ENCODE assay signal across 18 cellular contexts in genomic region chr9:93891549-93892310, GRCh38.
DNase-seq lines count a peak whose midpoint lies in the region; ATAC-seq and TF ChIP-seq lines count a peak whose summit lies in the region.
"Had no signal": no experiment of that assay in that cellular context is flagged by ENCODE, and none has a peak within 500 bp of the region (broad histone marks: within the 10 kb centered on the region; RNA-seq: fewer than 3 reads in every experiment).

No MANE protein-coding gene starts in this region.

- H3K27me3 ChIP-seq in lung (ENCODE audit: control insufficient read depth, insufficient read depth) = no peaks in the 10 kb centered on the region
- H3K27me3 ChIP-seq in spleen (replicated peaks in 1 of 7) = peaks cover 0 to 10% (median 0%) of the 10 kb centered on the region in 7 donors

- no peak overlapping the region for H3K4me3 Mint-ChIP-seq in activated naive CD4-positive, alpha-beta T cell treated with anti-CD3 and anti-CD28 coated beads, Interleukin-2, amount 10 ng/mL, durations not matched to agents 7 days and 5 days
- no peak overlapping the region for H3K4me3 Mint-ChIP-seq in activated naive CD4-positive, alpha-beta T cell treated with anti-CD3 and anti-CD28 coated beads for 36 hours
- no peak overlapping the region for H3K4me3 Mint-ChIP-seq in chondrocyte (ENCODE audit: unreplicated experiment)
- H3K4me3 Mint-ChIP-seq: HFFc6 had no signal

- TF ChIP-seq POLR2A in spleen (IDR thresholded peaks at IDR 0.05) = no peak

- H3K9me3 ChIP-seq in lung (ENCODE audit: control insufficient read depth in 2 of 2, insufficient read depth in 1 of 2, low read length in 1 of 2) (peaks cover 0 to 12% of the 10 kb centered on the region in 2 donors), spleen (peaks cover 0 to 34% (median 22%) of the 10 kb centered on the region in 8 donors)

- H3K36me3 ChIP-seq in lung (ENCODE audit: control insufficient read depth in 2 of 2, insufficient read depth in 2 of 2, low read length in 2 of 2) = no peaks in the 10 kb centered on the region
- H3K36me3 ChIP-seq in spleen = no peaks in the 10 kb centered on the region

- peaks cover 7% of the 10 kb centered on the region for H3K27me3 Mint-ChIP-seq in activated naive CD4-positive, alpha-beta T cell treated with anti-CD3 and anti-CD28 coated beads, Interleukin-2, amount 10 ng/mL, durations not matched to agents 7 days and 5 days
- H3K27me3 Mint-ChIP-seq in activated naive CD4-positive, alpha-beta T cell treated with anti-CD3 and anti-CD28 coated beads for 36 hours (ENCODE audit: low read depth) = peaks cover 2% of the 10 kb centered on the region
- peaks cover 10% of the 10 kb centered on the region for H3K27me3 Mint-ChIP-seq in chondrocyte (ENCODE audit: low read depth)

- WGBS in lung, 2 donors = 80 to 90% methylated on average over 4 of the region's 4 CpGs
- 79 to 95% (median 86%) methylated on average over 3 to 4 of the region's 4 CpGs for WGBS in spleen, 5 donors

- TF ChIP-seq CTCF in chondrocyte (IDR thresholded peaks at IDR 0.05) (no peak), lung (IDR thresholded peaks at IDR 0.05; ENCODE audit: control extremely low read depth, extremely low read depth) (no peak), spleen (IDR thresholded peaks at IDR 0.05 in 8 of 11, conservative IDR thresholded peaks at IDR 0.05 in 3 of 11) (no peak), coronary artery (IDR thresholded peaks at IDR 0.05) (no peak)

- CTCF ChIA-PET in activated naive CD4-positive, alpha-beta T cell treated with anti-CD3 and anti-CD28 coated beads, Interleukin-2, amount 10 ng/mL, durations not matched to agents 7 days and 5 days (lab: Charles Lee) = no interaction called here
- CTCF ChIA-PET in activated naive CD4-positive, alpha-beta T cell treated with anti-CD3 and anti-CD28 coated beads for 36 hours (lab: Charles Lee) = no interaction called here

- H3K27ac ChIP-seq in lung (ENCODE audit: low read depth in 1 of 2, low read length in 1 of 2) = no peak overlapping the region
- H3K27ac ChIP-seq in spleen = no peak overlapping the region
- H3K27ac ChIP-seq in coronary artery = no peak overlapping the region
- H3K27ac ChIP-seq: C4-2B, RWPE1 had no signal

- H3K4me3 ChIP-seq in lung (no peak overlapping the region), spleen (no peak overlapping the region), coronary artery (no peak overlapping the region)

- no peak for ATAC-seq in lung (ENCODE audit: insufficient read depth, low FRiP score)

- H3K9me3 Mint-ChIP-seq in activated naive CD4-positive, alpha-beta T cell treated with anti-CD3 and anti-CD28 coated beads, Interleukin-2, amount 10 ng/mL, durations not matched to agents 7 days and 5 days = peaks cover 14% of the 10 kb centered on the region
- H3K9me3 Mint-ChIP-seq in activated naive CD4-positive, alpha-beta T cell treated with anti-CD3 and anti-CD28 coated beads for 36 hours = peaks cover 9% of the 10 kb centered on the region
- peaks cover 6% of the 10 kb centered on the region for H3K9me3 Mint-ChIP-seq in chondrocyte (ENCODE audit: low read depth)

- intact Hi-C loops in activated naive CD4-positive, alpha-beta T cell treated with anti-CD3 and anti-CD28 coated beads for 36 hours (cut with micrococcal nuclease) = no loop called here
- intact Hi-C loops in spleen (cut with DNase I; ENCODE audit: low total_unique reads) = no loop called here

- H3K4me1 Mint-ChIP-seq in activated naive CD4-positive, alpha-beta T cell treated with anti-CD3 and anti-CD28 coated beads, Interleukin-2, amount 10 ng/mL, durations not matched to agents 7 days and 5 days = no peaks in the 10 kb centered on the region
- H3K4me1 Mint-ChIP-seq in activated naive CD4-positive, alpha-beta T cell treated with anti-CD3 and anti-CD28 coated beads for 36 hours (ENCODE audit: low read depth) = peaks cover under 1% of the 10 kb centered on the region
- no peaks in the 10 kb centered on the region for H3K4me1 Mint-ChIP-seq in chondrocyte (ENCODE audit: low read depth)

- H3K36me3 Mint-ChIP-seq in activated naive CD4-positive, alpha-beta T cell treated with anti-CD3 and anti-CD28 coated beads, Interleukin-2, amount 10 ng/mL, durations not matched to agents 7 days and 5 days = no peaks in the 10 kb centered on the region
- peaks cover 4% of the 10 kb centered on the region for H3K36me3 Mint-ChIP-seq in activated naive CD4-positive, alpha-beta T cell treated with anti-CD3 and anti-CD28 coated beads for 36 hours (ENCODE audit: low read depth)
- no peaks in the 10 kb centered on the region for H3K36me3 Mint-ChIP-seq in chondrocyte (ENCODE audit: low read depth)

- peak overlapping the region; percentile 21 for H3K27ac Mint-ChIP-seq in activated naive CD4-positive, alpha-beta T cell treated with anti-CD3 and anti-CD28 coated beads, Interleukin-2, amount 10 ng/mL, durations not matched to agents 7 days and 5 days
- no peak overlapping the region for H3K27ac Mint-ChIP-seq in activated naive CD4-positive, alpha-beta T cell treated with anti-CD3 and anti-CD28 coated beads for 36 hours
- no peak overlapping the region for H3K27ac Mint-ChIP-seq in chondrocyte (ENCODE audit: unreplicated experiment)
- H3K27ac Mint-ChIP-seq: HFFc6 had no signal

- DNase-seq in activated naive CD4-positive, alpha-beta T cell treated with anti-CD3 and anti-CD28 coated beads, Interleukin-2, amount 10 ng/mL, durations not matched to agents 7 days and 5 days = no peak
- no peak for DNase-seq in activated naive CD4-positive, alpha-beta T cell treated with anti-CD3 and anti-CD28 coated beads for 36 hours
- DNase-seq in chondrocyte (ENCODE audit: low spot score) (peak; percentile 33), lung (ENCODE audit: low spot score) (peak; percentile 15), spleen (peak; percentile 46), coronary artery (ENCODE audit: low spot score) (no peak), OCI-M2 (lab: John Stamatoyannopoulos, UW; ENCODE audit: unreplicated experiment) (no peak), hepatic stellate cell (ENCODE audit: low spot score) (no peak)
- DNase-seq: DND-41, HFFc6, NCI-H1048, NCI-H1436 treated with DMSO at 0.1 percent for 48 hours, NCI-H2029 treated with DMSO at 0.1 percent for 48 hours, NCI-H2171 treated with DMSO at 0.1 percent for 48 hours, NCI-H748 treated with DMSO at 0.1 percent for 48 hours, OCI-M1 had no signal

- H3K4me1 ChIP-seq in lung (ENCODE audit: control insufficient read depth in 2 of 2, insufficient read depth in 2 of 2, low read length in 2 of 2) (no peaks in the 10 kb centered on the region), spleen (no peaks in the 10 kb centered on the region)

Comparison
In these comparisons a context has a peak if more than half of its experiments do, and no peak if none do; other contexts are left out.
1. DNase-seq: peak in chondrocyte (single experiment), lung (single experiment) and spleen (single experiment); none in activated naive CD4-positive, alpha-beta T cell treated with anti-CD3 and anti-CD28 coated beads, Interleukin-2, amount 10 ng/mL, durations not matched to agents 7 days and 5 days (single experiment), activated naive CD4-positive, alpha-beta T cell treated with anti-CD3 and anti-CD28 coated beads for 36 hours (single experiment), coronary artery (single experiment), OCI-M2 (single experiment) and hepatic stellate cell (single experiment).